ENCODE assay signal across 8 cellular contexts in genomic region chr6:42890311-42891198, GRCh38. TPM values are rescaled to one million over a fixed set of nuclear protein-coding genes. Genes with fewer than 3 reads are reported as not detected.
DNase-seq lines count a peak whose midpoint lies in the region; ATAC-seq and TF ChIP-seq lines count a peak whose summit lies in the region.

No MANE protein-coding gene starts in this region.

- peak; percentile 86 for ATAC-seq in GM21737 (IDR thresholded peaks at IDR 0.05; ENCODE audit: unreplicated experiment)
- ATAC-seq in natural killer cell, result peak; percentile 97 to 99 (median 98)
- peak; percentile 92 to 95 for ATAC-seq in stimulated activated naive B cell treated with anti-CD40 and anti-IgM and Interleukin-4, amounts not matched to agents 10 μg/mL and 1 μg/mL and 100 μg/mL, for 72 hours (replicated peaks)

- peaks cover 24% of the 10 kb centered on the region for H3K36me3 ChIP-seq in KOPT-K1 (ENCODE audit: insufficient read depth, low read length)

- H3K4me3 Mint-ChIP-seq in activated T-helper 2 cell treated with anti-CD3 and anti-CD28 coated beads, Interferon-gamma antibody, Interleukin-2, Interleukin-4, amounts not matched to agents 10 μg/mL and 5 μg/mL and 100 μg/mL, durations not matched to agents 14 hours and 24 hours and 36 hours (ENCODE audit: low read depth), result peak overlapping the region; percentile 86
- peak overlapping the region; percentile 97 for H3K4me3 Mint-ChIP-seq in natural killer cell
- peak overlapping the region; percentile 87 to 99 for H3K4me3 Mint-ChIP-seq in stimulated activated naive B cell treated with anti-CD40 and anti-IgM and Interleukin-4, amounts not matched to agents 10 μg/mL and 1 μg/mL and 100 μg/mL, for 72 hours

- no peaks in the 10 kb centered on the region for H3K27me3 Mint-ChIP-seq in activated T-helper 2 cell treated with anti-CD3 and anti-CD28 coated beads, Interferon-gamma antibody, Interleukin-2, Interleukin-4, amounts not matched to agents 10 μg/mL and 5 μg/mL and 100 μg/mL, durations not matched to agents 14 hours and 24 hours and 36 hours (ENCODE audit: low read depth)
- H3K27me3 Mint-ChIP-seq in natural killer cell (ENCODE audit: low read depth in 2 of 2), result no peaks in the 10 kb centered on the region
- H3K27me3 Mint-ChIP-seq in stimulated activated naive B cell treated with anti-CD40 and anti-IgM and Interleukin-4, amounts not matched to agents 10 μg/mL and 1 μg/mL and 100 μg/mL, for 72 hours, result no peaks in the 10 kb centered on the region

- no peaks in the 10 kb centered on the region for H3K9me3 ChIP-seq in KOPT-K1 (ENCODE audit: insufficient read depth, low read length, poor library complexity, severe bottlenecking)

- peak overlapping the region; percentile 96 for H3K27ac Mint-ChIP-seq in activated T-helper 2 cell treated with anti-CD3 and anti-CD28 coated beads, Interferon-gamma antibody, Interleukin-2, Interleukin-4, amounts not matched to agents 10 μg/mL and 5 μg/mL and 100 μg/mL, durations not matched to agents 14 hours and 24 hours and 36 hours
- peak overlapping the region; percentile 91 to 97 for H3K27ac Mint-ChIP-seq in natural killer cell
- peak overlapping the region; percentile 96 for H3K27ac Mint-ChIP-seq in stimulated activated naive B cell treated with anti-CD40 and anti-IgM and Interleukin-4, amounts not matched to agents 10 μg/mL and 1 μg/mL and 100 μg/mL, for 72 hours

- peaks cover 16% of the 10 kb centered on the region for H3K4me1 Mint-ChIP-seq in activated T-helper 2 cell treated with anti-CD3 and anti-CD28 coated beads, Interferon-gamma antibody, Interleukin-2, Interleukin-4, amounts not matched to agents 10 μg/mL and 5 μg/mL and 100 μg/mL, durations not matched to agents 14 hours and 24 hours and 36 hours (ENCODE audit: low read depth)
- peaks cover 7 to 8% of the 10 kb centered on the region in 2 donors for H3K4me1 Mint-ChIP-seq in natural killer cell
- peaks cover 26 to 44% of the 10 kb centered on the region in 2 donors for H3K4me1 Mint-ChIP-seq in stimulated activated naive B cell treated with anti-CD40 and anti-IgM and Interleukin-4, amounts not matched to agents 10 μg/mL and 1 μg/mL and 100 μg/mL, for 72 hours

- intact Hi-C loops in activated T-helper 2 cell treated with anti-CD3 and anti-CD28 coated beads, Interferon-gamma antibody, Interleukin-2, Interleukin-4, amounts not matched to agents 10 μg/mL and 5 μg/mL and 100 μg/mL, durations not matched to agents 14 hours and 24 hours and 36 hours (cut with micrococcal nuclease), result loop anchor here (1.0 to 5.0 kb wide), 3 partner anchors 11 to 438 kb away; partner anchors contain the start of genes RPL7L1, TBCC and TRERF1
- intact Hi-C loops in natural killer cell (cut with micrococcal nuclease), result loop anchor here (1.0 to 5.0 kb wide), 2 partner anchors 11 to 108 kb away; partner anchors contain the start of genes BICRAL and RPL7L1

- no peak for TF ChIP-seq CTCF in natural killer cell (IDR thresholded peaks at IDR 0.05)

- DNase-seq in DMS79 (lab: John Stamatoyannopoulos, UW) (peak; percentile 85), RPMI8226 (peak; percentile 96), fibroblast of peridontal ligament (ENCODE audit: extremely low read depth) (peak; percentile 97), natural killer cell (peak; percentile 82)
- DNase-seq in activated T-helper 2 cell treated with anti-CD3 and anti-CD28 coated beads, Interferon-gamma antibody, Interleukin-2, Interleukin-4, amounts not matched to agents 10 μg/mL and 5 μg/mL and 100 μg/mL, durations not matched to agents 14 hours and 24 hours and 36 hours (ENCODE audit: low spot score), result peak; percentile 88
- DNase-seq in stimulated activated naive B cell treated with anti-CD40 and anti-IgM and Interleukin-4, amounts not matched to agents 10 μg/mL and 1 μg/mL and 100 μg/mL, for 72 hours, result peak; percentile 89

- H3K36me3 Mint-ChIP-seq in activated T-helper 2 cell treated with anti-CD3 and anti-CD28 coated beads, Interferon-gamma antibody, Interleukin-2, Interleukin-4, amounts not matched to agents 10 μg/mL and 5 μg/mL and 100 μg/mL, durations not matched to agents 14 hours and 24 hours and 36 hours (ENCODE audit: low read depth), result peaks cover 33% of the 10 kb centered on the region
- no peaks in the 10 kb centered on the region for H3K36me3 Mint-ChIP-seq in natural killer cell
- H3K36me3 Mint-ChIP-seq in stimulated activated naive B cell treated with anti-CD40 and anti-IgM and Interleukin-4, amounts not matched to agents 10 μg/mL and 1 μg/mL and 100 μg/mL, for 72 hours, result peaks cover 8 to 15% of the 10 kb centered on the region in 2 donors

- no peaks in the 10 kb centered on the region for H3K9me3 Mint-ChIP-seq in activated T-helper 2 cell treated with anti-CD3 and anti-CD28 coated beads, Interferon-gamma antibody, Interleukin-2, Interleukin-4, amounts not matched to agents 10 μg/mL and 5 μg/mL and 100 μg/mL, durations not matched to agents 14 hours and 24 hours and 36 hours
- H3K9me3 Mint-ChIP-seq in natural killer cell, result no peaks in the 10 kb centered on the region
- no peaks in the 10 kb centered on the region for H3K9me3 Mint-ChIP-seq in stimulated activated naive B cell treated with anti-CD40 and anti-IgM and Interleukin-4, amounts not matched to agents 10 μg/mL and 1 μg/mL and 100 μg/mL, for 72 hours

- H3K27ac ChIP-seq in KOPT-K1 (ENCODE audit: low read depth, low read length, poor library complexity, severe bottlenecking), result peak overlapping the region; percentile 88

RNA-seq across cellular contexts. Expression of gene RPL7L1, which starts 11.1 kb away (rescaled TPM):
- total RNA-seq in activated T-helper 2 cell treated with anti-CD3 and anti-CD28 coated beads, Interferon-gamma antibody, Interleukin-2, Interleukin-4, amounts not matched to agents 10 μg/mL and 5 μg/mL and 100 μg/mL, durations not matched to agents 14 hours and 24 hours and 36 hours, result 149 and 151 TPM in 2 replicates
- total RNA-seq in natural killer cell, result 10 to 100 TPM; 66.9 to 67.2 (median 66.9) TPM

RNA-seq across cellular contexts. Expression of gene PTCRA, which starts 25.3 kb away (rescaled TPM):
- total RNA-seq in activated T-helper 2 cell treated with anti-CD3 and anti-CD28 coated beads, Interferon-gamma antibody, Interleukin-2, Interleukin-4, amounts not matched to agents 10 μg/mL and 5 μg/mL and 100 μg/mL, durations not matched to agents 14 hours and 24 hours and 36 hours, result not detected in 2 replicates
- 1 to 10 TPM in 2 of 3 donors, not detected in 1; 3.7 to 4.7 TPM for total RNA-seq in natural killer cell

RNA-seq across cellular contexts. Expression of gene CNPY3, which starts 38.7 kb away (rescaled TPM):
- 51.3 and 53.1 TPM in 2 replicates for total RNA-seq in activated T-helper 2 cell treated with anti-CD3 and anti-CD28 coated beads, Interferon-gamma antibody, Interleukin-2, Interleukin-4, amounts not matched to agents 10 μg/mL and 5 μg/mL and 100 μg/mL, durations not matched to agents 14 hours and 24 hours and 36 hours
- total RNA-seq in natural killer cell, result 10 to 100 TPM; 52.4 to 71.2 (median 59.8) TPM

Comparison
In these comparisons a context has a peak if more than half of its experiments do, and no peak if none do; other contexts are left out.
1. Peak in every context shown above with its lines: DNase-seq, ATAC-seq and H3K27ac ChIP-seq.